In the genomic region with DNA sequence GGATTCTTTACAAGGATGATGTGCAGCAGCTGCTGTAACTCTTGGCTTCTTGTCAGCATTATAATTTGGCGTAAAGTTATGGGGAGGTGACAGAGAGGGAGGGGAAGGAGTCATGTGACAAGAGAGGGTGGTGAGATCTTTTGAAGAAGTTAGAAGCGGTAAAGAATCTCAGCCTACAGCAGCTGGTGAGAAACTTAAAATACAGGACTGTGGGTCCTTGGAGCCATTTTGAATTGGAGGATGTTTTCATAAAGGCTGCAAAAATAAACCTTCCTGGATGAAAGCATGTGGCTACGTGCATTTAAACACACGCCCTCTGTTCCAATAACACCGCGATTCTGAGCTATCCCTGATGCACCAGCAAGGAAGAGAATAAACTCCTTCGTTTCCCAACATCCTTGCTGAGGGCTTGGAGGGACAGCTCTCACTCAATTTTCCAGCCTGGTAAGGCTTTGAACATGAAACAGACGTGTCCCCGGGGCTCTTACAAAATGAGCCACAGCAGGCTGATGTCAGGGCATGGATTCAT, we compare ENCODE assay signal across 1 cellular context.
TF ChIP-seq lines count a peak whose summit lies in the region.

No MANE protein-coding gene starts in this region.

TF ChIP-seq in H1, 55 proteins besides CTCF, POLR2A, EP300 and RAD21:
- TF ChIP-seq POU5F1 (IDR thresholded peaks at IDR 0.05; ENCODE audit: low read depth, low read length) (no peak), TEAD4 (IDR thresholded peaks at IDR 0.05; ENCODE audit: low read depth, low read length) (no peak), ASH2L (IDR thresholded peaks at IDR 0.05; ENCODE audit: low read length) (no peak), GTF2F1 (IDR thresholded peaks at IDR 0.05; ENCODE audit: borderline replicate concordance, low read depth, low read length) (no peak), CHD2 (IDR thresholded peaks at IDR 0.05; ENCODE audit: low read length) (no peak), RBBP5 (IDR thresholded peaks at IDR 0.05; ENCODE audit: borderline replicate concordance, low read depth, low read length) (no peak), CREB1 (IDR thresholded peaks at IDR 0.05) (no peak), CBX8 (IDR thresholded peaks at IDR 0.05; ENCODE audit: borderline replicate concordance, low read depth, low read length) (no peak), HDAC6 (IDR thresholded peaks at IDR 0.05; ENCODE audit: low read depth, low read length) (no peak), TAF7 (optimal IDR thresholded peaks at IDR 0.05; ENCODE audit: borderline replicate concordance, low read depth, low read length) (no peak), BCL11A (IDR thresholded peaks at IDR 0.05; ENCODE audit: low read depth in 2 of 2, low read length in 2 of 2) (no peak)
- TF ChIP-seq, protein P1, sequence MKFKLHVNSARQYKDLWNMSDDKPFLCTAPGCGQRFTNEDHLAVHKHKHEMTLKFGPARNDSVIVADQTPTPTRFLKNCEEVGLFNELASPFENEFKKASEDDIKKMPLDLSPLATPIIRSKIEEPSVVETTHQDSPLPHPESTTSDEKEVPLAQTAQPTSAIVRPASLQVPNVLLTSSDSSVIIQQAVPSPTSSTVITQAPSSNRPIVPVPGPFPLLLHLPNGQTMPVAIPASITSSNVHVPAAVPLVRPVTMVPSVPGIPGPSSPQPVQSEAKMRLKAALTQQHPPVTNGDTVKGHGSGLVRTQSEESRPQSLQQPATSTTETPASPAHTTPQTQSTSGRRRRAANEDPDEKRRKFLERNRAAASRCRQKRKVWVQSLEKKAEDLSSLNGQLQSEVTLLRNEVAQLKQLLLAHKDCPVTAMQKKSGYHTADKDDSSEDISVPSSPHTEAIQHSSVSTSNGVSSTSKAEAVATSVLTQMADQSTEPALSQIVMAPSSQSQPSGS (IDR thresholded peaks at IDR 0.05; ENCODE audit: low read length), result no peak
